In the genomic region with DNA sequence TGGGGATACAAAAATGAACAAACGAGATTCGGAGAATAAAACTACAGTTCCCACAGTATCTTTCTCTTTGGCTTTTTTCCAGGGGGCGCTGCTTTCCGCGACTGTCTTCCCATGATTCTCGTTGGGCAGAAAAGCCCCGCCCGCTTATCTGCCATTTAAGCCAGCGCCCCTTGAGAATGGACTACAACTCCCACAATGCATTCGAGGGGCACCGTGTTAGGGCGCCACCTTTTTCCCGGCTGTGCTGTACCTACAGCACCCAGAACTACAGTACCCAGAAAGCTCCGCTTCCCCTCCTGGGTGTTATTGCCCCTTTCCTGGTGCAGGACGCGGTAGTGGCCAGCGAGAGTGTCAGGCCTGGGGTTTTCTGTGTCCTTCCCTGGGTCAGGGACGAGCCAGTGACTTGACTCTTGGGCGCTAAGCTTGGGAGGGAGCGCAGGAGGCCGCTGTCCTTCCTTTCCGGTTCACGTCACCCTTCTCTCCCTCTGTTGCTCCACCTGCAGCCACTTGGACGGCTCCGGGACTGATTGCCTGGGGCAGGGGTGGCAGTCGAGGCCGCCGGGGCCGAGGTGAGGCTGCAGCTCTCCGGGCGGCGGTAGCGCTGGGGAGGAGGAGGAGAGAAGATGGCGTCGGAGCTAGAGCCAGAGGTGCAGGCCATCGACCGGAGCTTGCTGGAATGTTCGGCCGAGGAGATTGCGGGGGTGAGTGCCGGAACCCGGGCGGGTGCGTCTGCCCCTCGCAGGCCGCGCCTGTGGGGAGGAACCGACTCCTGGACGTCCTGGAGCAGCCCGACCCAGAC, we compare ENCODE assay signal across 8 cellular contexts. TPM values are rescaled to one million over a fixed set of nuclear protein-coding genes. Genes with fewer than 3 reads are reported as not detected.
A peak's percentile ranks its signal among the peaks of the same experiment; 100 is the strongest.
DNase-seq lines count a peak whose midpoint lies in the region; ATAC-seq, FAIRE-seq and TF ChIP-seq lines count a peak whose summit lies in the region.

A gene (plus strand): TSS at position 333 of the 799 bp plus-strand sequence. CDS start 291 bp downstream, at position 624.

- H3K27ac Mint-ChIP-seq in T-cell, result peak within 1 kb of the TSS; percentile 90 to 93

- H3K4ac ChIP-seq in trophoblast cell (ENCODE audit: low read depth, low read length), result peak within 1 kb of the TSS; percentile 22

- H3K4me3 ChIP-seq in trophoblast cell (ENCODE audit: low read depth, low read length), result peak within 1 kb of the TSS; percentile 92
- H3K4me3 ChIP-seq in transverse colon, result peak within 1 kb of the TSS; percentile 62 to 98 (median 74)

- 0 to 1% (median 0%) methylated on average over 39 to 50 of the region's 50 CpGs for WGBS in adipose tissue, 3 donors
- no CpG with 5 or more reads among the region's 50 CpGs for WGBS in trophoblast cell (ENCODE audit: extremely low coverage, insufficient coverage, insufficient read length)
- WGBS in transverse colon (ENCODE audit: low coverage in 1 of 2), 2 donors, result 0 to 1% methylated on average over 3 to 50 of the region's 50 CpGs

- peak; percentile 93 for ATAC-seq in HG02840 (IDR thresholded peaks at IDR 0.05; ENCODE audit: low FRiP score, unreplicated experiment)
- peak; percentile 96 to 98 (median 96) for ATAC-seq in T-cell (replicated peaks in 1 of 4)

- peaks cover 8% of the 10 kb centered on the region for H3K79me1 ChIP-seq in trophoblast cell (ENCODE audit: low read length)

- H3K36me3 ChIP-seq in trophoblast cell (ENCODE audit: control insufficient read depth in 1 of 2, insufficient read depth in 2 of 2, low read length in 2 of 2), result peaks cover 0 to 2% of the 10 kb centered on the region in 2 experiments
- H3K36me3 ChIP-seq in transverse colon, result no peaks in the 10 kb centered on the region

- FAIRE-seq in GM12891 (lab: Jason Lieb, UNC), result peak; percentile 94

- H2BK120ac ChIP-seq in trophoblast cell (ENCODE audit: insufficient read depth, low read length, poor library complexity), result no peak within 1 kb of the TSS

- no peak within 1 kb of the TSS for H2BK12ac ChIP-seq in trophoblast cell (ENCODE audit: low read length)

- H3K27me3 Mint-ChIP-seq in T-cell, result peaks cover 0 to 3% of the 10 kb centered on the region in 2 donors

- H2BK5ac ChIP-seq in trophoblast cell (ENCODE audit: low read depth, low read length, poor library complexity), result peak within 1 kb of the TSS; percentile 7

- H3K79me2 ChIP-seq in trophoblast cell (ENCODE audit: control insufficient read depth, insufficient read depth, low read length, poor library complexity), result peaks cover 11% of the 10 kb centered on the region

- peak within 1 kb of the TSS; percentile 89 for H4K8ac ChIP-seq in trophoblast cell (ENCODE audit: low read depth, low read length)

- H3K4me2 ChIP-seq in trophoblast cell (ENCODE audit: low read length), result peak within 1 kb of the TSS; percentile 80

- no peaks in the 10 kb centered on the region for H3K9me3 Mint-ChIP-seq in T-cell

- TF ChIP-seq POLR2A in GM12891 (IDR thresholded peaks at IDR 0.05; ENCODE audit: low read depth, low read length) (peak; percentile 57; the same call in 1 of the 2 replicates), transverse colon (IDR thresholded peaks at IDR 0.05) (peak; percentile 97)

- H3K9ac ChIP-seq in trophoblast cell (ENCODE audit: low read length), result peak within 1 kb of the TSS; percentile 84

- no peak for TF ChIP-seq EP300 in transverse colon (IDR thresholded peaks at IDR 0.05; ENCODE audit: low read depth)

- peak within 1 kb of the TSS; percentile 93 to 99 (median 96) for H3K4me3 Mint-ChIP-seq in T-cell

- H4K91ac ChIP-seq in trophoblast cell (ENCODE audit: low read depth, low read length), result peak within 1 kb of the TSS; percentile 4

- intact Hi-C loops in cardiac septum (cut with DNase I) (no loop called here), transverse colon (cut with DNase I; ENCODE audit: low total_unique reads) (no loop called here)

- H3K18ac ChIP-seq in trophoblast cell (ENCODE audit: low read length), result peak within 1 kb of the TSS; percentile 4

- peaks cover 5% of the 10 kb centered on the region for H3K36me3 Mint-ChIP-seq in T-cell

- TF ChIP-seq CTCF in transverse colon (IDR thresholded peaks at IDR 0.05), result peak in 4 of 5 experiments; percentile 22 to 42 (median 41)

- H3K4me1 Mint-ChIP-seq in T-cell, result peaks cover 35 to 44% (median 39%) of the 10 kb centered on the region in 3 donors

- H3K9me3 ChIP-seq in trophoblast cell (ENCODE audit: insufficient read depth, low read depth, low read length) (no peaks in the 10 kb centered on the region), transverse colon (no peaks in the 10 kb centered on the region)

- peak; percentile 71 for DNase-seq in GM12891 (ENCODE audit: insufficient read length, low spot score)
- peak; percentile 96 for DNase-seq in NCI-H1436 treated with DMSO at 0.1 percent for 48 hours (lab: John Stamatoyannopoulos, UW)
- peak; percentile 77 to 93 (median 88) for DNase-seq in T-cell
- DNase-seq in cardiac septum (ENCODE audit: low spot score), result peak; percentile 98
- DNase-seq in trophoblast cell, result peak; percentile 98 to 99
- DNase-seq in transverse colon, result peak; percentile 97

- peak within 1 kb of the TSS; percentile 44 for H3K14ac ChIP-seq in trophoblast cell (ENCODE audit: low read length)

- CTCF ChIA-PET in T-cell (lab: Charles Lee), result interaction anchor here (0.5 to 3.6 kb wide), 13 partner anchors 8 to 580 kb away, joined by 3 to 21 read pairs (median 3); no protein-coding TSS in a partner anchor

- peak within 1 kb of the TSS; percentile 72 for H2AFZ ChIP-seq in trophoblast cell (ENCODE audit: insufficient read depth, low read length, poor library complexity)

- POLR2A ChIA-PET in T-cell (lab: Charles Lee), result interaction anchor here in 1 of 2 donors (0.5 to 0.9 kb wide), 4 partner anchors 136 to 1082 kb away, joined by 3 to 4 read pairs (median 4); no protein-coding TSS in a partner anchor

- H2AK5ac ChIP-seq in trophoblast cell (ENCODE audit: low read length), result no peak within 1 kb of the TSS

- H3K27ac ChIP-seq in adipose tissue (ENCODE audit: low read depth, low read length), result peak within 1 kb of the TSS; percentile 96
- peak within 1 kb of the TSS; percentile 58 for H3K27ac ChIP-seq in trophoblast cell (ENCODE audit: low read depth, low read length)
- H3K27ac ChIP-seq in transverse colon, result peak within 1 kb of the TSS; percentile 91 to 99 (median 95)

- H4K12ac ChIP-seq in trophoblast cell (ENCODE audit: low read depth, low read length), result peak within 1 kb of the TSS; percentile 25

- no peaks in the 10 kb centered on the region for H3K27me3 ChIP-seq in trophoblast cell (ENCODE audit: insufficient read depth, low read length)
- no peaks in the 10 kb centered on the region for H3K27me3 ChIP-seq in transverse colon

- H3K23ac ChIP-seq in trophoblast cell (ENCODE audit: low read length), result no peak within 1 kb of the TSS

- H3K4me1 ChIP-seq in trophoblast cell (ENCODE audit: control insufficient read depth in 1 of 2, insufficient read depth in 2 of 2, low read length in 2 of 2) (peaks cover 3% of the 10 kb centered on the region in 2 experiments), transverse colon (peaks cover 17 to 44% (median 33%) of the 10 kb centered on the region in 4 donors)

- in situ Hi-C loops in transverse colon (cut with MboI; ENCODE audit: low pct_ligation_motif_present in 1 of 4, low pct_unique_long_range_greater_than_20kb in 1 of 4, low sequenced_read_pairs in 3 of 4), result no loop called here

TF ChIP-seq in GM12891, 5 proteins besides CTCF, POLR2A, EP300 and RAD21:
- peak; percentile 12 for TF ChIP-seq PAX5 (IDR thresholded peaks at IDR 0.05; ENCODE audit: insufficient read depth, low read length, severe bottlenecking)
- peak; percentile 68; the same call in 1 of the 2 replicates for TF ChIP-seq POLR2AphosphoS5 (IDR thresholded peaks at IDR 0.05; ENCODE audit: low read depth, low read length)
- TF ChIP-seq TAF1 (IDR thresholded peaks at IDR 0.05; ENCODE audit: low read depth, low read length), result no peak; the same call in 1 of the 2 replicates
- peak; percentile 65 for TF ChIP-seq SPI1 (IDR thresholded peaks at IDR 0.05; ENCODE audit: low read depth, low read length)
- TF ChIP-seq POU2F2 (IDR thresholded peaks at IDR 0.05; ENCODE audit: low read depth, low read length), result peak; percentile 71; the same call in 1 of the 2 replicates

RNA-seq across cellular contexts. Expression of the gene that starts here (rescaled TPM):
- 6.4 TPM for polyA plus RNA-seq in GM12891 (2012; ENCODE audit: low read depth, missing spikeins)
- total RNA-seq in T-cell (10 to 100 TPM; 41.1 to 47.6 (median 44.8) TPM), cardiac septum (30.3 TPM), transverse colon (10 to 100 TPM; 15.9 to 52.7 (median 49.4) TPM)
- polyA plus RNA-seq in adipose tissue, result 1 to 10 TPM; 6.6 to 9.2 (median 7.6) TPM
- polyA plus RNA-seq in trophoblast cell (2013), result 8.4 and 8.5 TPM in 2 replicates

Comparison
In these comparisons a context has a peak if more than half of its experiments do, and no peak if none do; other contexts are left out.
1. Peak in every context shown above with its lines: DNase-seq, ATAC-seq, H3K4me3 ChIP-seq and H3K27ac ChIP-seq.